ENCODE assay signal across 28 cellular contexts in genomic region chr4:57156242-57156990, GRCh38. TPM values are rescaled to one million over a fixed set of nuclear protein-coding genes. Genes with fewer than 3 reads are reported as not detected.
A peak's percentile ranks its signal among the peaks of the same experiment; 100 is the strongest.
DNase-seq lines count a peak whose midpoint lies in the region; ATAC-seq and TF ChIP-seq lines count a peak whose summit lies in the region.
"Had no signal": no experiment of that assay in that cellular context is flagged by ENCODE, and none has a peak within 500 bp of the region (broad histone marks: within the 10 kb centered on the region; RNA-seq: fewer than 3 reads in every experiment).

No MANE protein-coding gene starts in this region.

- H3K27ac ChIP-seq in foreskin keratinocyte, result no peak overlapping the region
- no peak overlapping the region for H3K27ac ChIP-seq in upper lobe of left lung
- no peak overlapping the region for H3K27ac ChIP-seq in ovary
- H3K27ac ChIP-seq: BLaER1, brain microvascular endothelial cell, KMS-11, left ventricle myocardium inferior, transverse colon had no signal

- 78 to 79% methylated on average over 7 of the region's 7 CpGs for WGBS in upper lobe of left lung, 2 donors
- 73 to 85% (median 79%) methylated on average over 7 of the region's 7 CpGs for WGBS in ovary, 3 donors

- TF ChIP-seq CTCF in foreskin keratinocyte (conservative IDR thresholded peaks at IDR 0.05) (no peak), upper lobe of left lung (IDR thresholded peaks at IDR 0.05) (no peak), ovary (IDR thresholded peaks at IDR 0.05) (no peak)

- TF ChIP-seq EP300 in upper lobe of left lung (IDR thresholded peaks at IDR 0.05) (no peak), ovary (IDR thresholded peaks at IDR 0.05) (no peak)

- no peaks in the 10 kb centered on the region for H3K36me3 Mint-ChIP-seq in natural killer cell treated with Interleukin-12 subunit alpha and Interleukin-12 subunit beta and Interleukin-15 and Interleukin-18, amount 100 ng/mL, for 72 hours
- H3K36me3 Mint-ChIP-seq: activated naive CD4-positive, alpha-beta T cell treated with anti-CD3 and anti-CD28 coated beads, Interleukin-2, amount 10 ng/mL, durations not matched to agents 7 days and 5 days; naive B cell had no signal

- intact Hi-C loops in ovary (cut with DNase I), result no loop called here

- peak overlapping the region; percentile 50 for H3K4me3 Mint-ChIP-seq in natural killer cell treated with Interleukin-12 subunit alpha and Interleukin-12 subunit beta and Interleukin-15 and Interleukin-18, amount 100 ng/mL, for 72 hours
- H3K4me3 Mint-ChIP-seq: activated naive CD4-positive, alpha-beta T cell treated with anti-CD3 and anti-CD28 coated beads, Interleukin-2, amount 10 ng/mL, durations not matched to agents 7 days and 5 days; activated T-helper 1 cell treated with anti-CD3 and anti-CD28 coated beads, Interleukin-12 subunit alpha, Interleukin-12 subunit beta, Interleukin-2, Interleukin-4 antibody, amounts not matched to agents 30 ng/mL and 10 ng/mL and 1 ng/mL, durations not matched to agents 14 hours and 24 hours and 36 hours; mesothelial cell of epicardium; naive B cell had no signal

- ATAC-seq in foreskin keratinocyte (peak; percentile 97), GM21367 (IDR thresholded peaks at IDR 0.05; ENCODE audit: unreplicated experiment) (no peak), upper lobe of left lung (ENCODE audit: low FRiP score in 2 of 2) (no peak), HG02610 (IDR thresholded peaks at IDR 0.05; ENCODE audit: unreplicated experiment) (no peak)
- ATAC-seq in natural killer cell treated with Interleukin-12 subunit alpha and Interleukin-12 subunit beta and Interleukin-15 and Interleukin-18, amount 100 ng/mL, for 72 hours, result peak in 1 of 2 donors; percentile 57
- ATAC-seq: HCT116, Panc1 had no signal

- H3K9me3 ChIP-seq in upper lobe of left lung (no peaks in the 10 kb centered on the region), ovary (no peaks in the 10 kb centered on the region)
- H3K9me3 ChIP-seq: BLaER1, left ventricle myocardium inferior, transverse colon had no signal

- no peaks in the 10 kb centered on the region for H3K9me3 Mint-ChIP-seq in natural killer cell treated with Interleukin-12 subunit alpha and Interleukin-12 subunit beta and Interleukin-15 and Interleukin-18, amount 100 ng/mL, for 72 hours
- H3K9me3 Mint-ChIP-seq: activated naive CD4-positive, alpha-beta T cell treated with anti-CD3 and anti-CD28 coated beads, Interleukin-2, amount 10 ng/mL, durations not matched to agents 7 days and 5 days; activated T-helper 1 cell treated with anti-CD3 and anti-CD28 coated beads, Interleukin-12 subunit alpha, Interleukin-12 subunit beta, Interleukin-2, Interleukin-4 antibody, amounts not matched to agents 30 ng/mL and 10 ng/mL and 1 ng/mL, durations not matched to agents 14 hours and 24 hours and 36 hours; naive B cell had no signal

- TF ChIP-seq POLR2A in upper lobe of left lung (IDR thresholded peaks at IDR 0.05) (no peak), ovary (IDR thresholded peaks at IDR 0.05) (no peak)

- no peak overlapping the region for H3K4me3 ChIP-seq in upper lobe of left lung
- H3K4me3 ChIP-seq in ovary, result no peak overlapping the region
- H3K4me3 ChIP-seq: BLaER1, left ventricle myocardium inferior, smooth muscle cell, transverse colon had no signal

- peaks cover 34 to 58% of the 10 kb centered on the region in 2 donors for H3K4me1 Mint-ChIP-seq in natural killer cell treated with Interleukin-12 subunit alpha and Interleukin-12 subunit beta and Interleukin-15 and Interleukin-18, amount 100 ng/mL, for 72 hours (ENCODE audit: low read depth in 2 of 2)
- H3K4me1 Mint-ChIP-seq: activated naive CD4-positive, alpha-beta T cell treated with anti-CD3 and anti-CD28 coated beads, Interleukin-2, amount 10 ng/mL, durations not matched to agents 7 days and 5 days; naive B cell had no signal

- no peaks in the 10 kb centered on the region for H3K27me3 Mint-ChIP-seq in natural killer cell treated with Interleukin-12 subunit alpha and Interleukin-12 subunit beta and Interleukin-15 and Interleukin-18, amount 100 ng/mL, for 72 hours

- H3K36me3 ChIP-seq in upper lobe of left lung (no peaks in the 10 kb centered on the region), ovary (no peaks in the 10 kb centered on the region)
- H3K36me3 ChIP-seq: BLaER1, brain microvascular endothelial cell, left ventricle myocardium inferior, transverse colon had no signal

- H3K4me1 ChIP-seq in foreskin keratinocyte (peaks cover 7% of the 10 kb centered on the region), upper lobe of left lung (no peaks in the 10 kb centered on the region), ovary (ENCODE audit: insufficient read depth) (no peaks in the 10 kb centered on the region)
- H3K4me1 ChIP-seq: left ventricle myocardium inferior, transverse colon had no signal

- H3K27ac Mint-ChIP-seq in natural killer cell treated with Interleukin-12 subunit alpha and Interleukin-12 subunit beta and Interleukin-15 and Interleukin-18, amount 100 ng/mL, for 72 hours, result peak overlapping the region in 1 of 2 donors; percentile 13
- H3K27ac Mint-ChIP-seq: activated naive CD4-positive, alpha-beta T cell treated with anti-CD3 and anti-CD28 coated beads, Interleukin-2, amount 10 ng/mL, durations not matched to agents 7 days and 5 days; activated T-helper 1 cell treated with anti-CD3 and anti-CD28 coated beads, Interleukin-12 subunit alpha, Interleukin-12 subunit beta, Interleukin-2, Interleukin-4 antibody, amounts not matched to agents 30 ng/mL and 10 ng/mL and 1 ng/mL, durations not matched to agents 14 hours and 24 hours and 36 hours; mesothelial cell of epicardium had no signal

- H3K27me3 ChIP-seq in foreskin keratinocyte (no peaks in the 10 kb centered on the region), upper lobe of left lung (no peaks in the 10 kb centered on the region), ovary (no peaks in the 10 kb centered on the region)
- H3K27me3 ChIP-seq: BLaER1, brain microvascular endothelial cell, transverse colon had no signal

- DNase-seq in ELF-1 (ENCODE audit: low read depth, low spot score) (peak; percentile 60), NCI-H226 (peak; percentile 38), foreskin keratinocyte (peak in 1 of 2 donors; percentile 61), upper lobe of left lung (no peak), ovary (no peak)
- no peak for DNase-seq in natural killer cell treated with Interleukin-12 subunit alpha and Interleukin-12 subunit beta and Interleukin-15 and Interleukin-18, amount 100 ng/mL, for 72 hours (ENCODE audit: low spot score)
- DNase-seq: activated CD4-positive, CD25-positive, alpha-beta regulatory T cell; activated naive CD4-positive, alpha-beta T cell treated with anti-CD3 and anti-CD28 coated beads, Interleukin-2, amount 10 ng/mL, durations not matched to agents 7 days and 5 days; amniotic stem cell; brain microvascular endothelial cell; effector memory CD4-positive, alpha-beta T cell; erythroblast; foreskin fibroblast; left ventricle myocardium inferior; naive B cell; NCI-H1694; NCI-H526; stimulated activated CD4-positive, alpha-beta T cell treated with anti-CD3 and anti-CD28 coated beads, Interleukin-2, amount 100 ng/mL, for 24 hours; transverse colon had no signal

RNA-seq across cellular contexts. Expression of gene IGFBP7, which starts 46.2 kb away (rescaled TPM):
- total RNA-seq in foreskin keratinocyte, result 201 and 228 TPM in 2 replicates
- polyA plus RNA-seq in foreskin keratinocyte, result 239 and 292 TPM in 2 replicates
- total RNA-seq in natural killer cell treated with Interleukin-12 subunit alpha and Interleukin-12 subunit beta and Interleukin-15 and Interleukin-18, amount 100 ng/mL, for 72 hours, result 10 to 100 TPM; 11.7 to 82.1 TPM
- 100 to 1,000 TPM; 105 to 705 (median 359) TPM for total RNA-seq in upper lobe of left lung
- 100 to 1,000 TPM in 6 of 7 donors, 10 to 100 TPM in 1; 96.8 to 955 (median 353) TPM for total RNA-seq in ovary
- 1,000 to 10,000 TPM in 1 of 2 donors, 100 to 1,000 TPM in 1; 686 to 4,468 TPM for polyA plus RNA-seq in ovary
- total RNA-seq: activated T-helper 1 cell treated with anti-CD3 and anti-CD28 coated beads, Interleukin-12 subunit alpha, Interleukin-12 subunit beta, Interleukin-2, Interleukin-4 antibody, amounts not matched to agents 30 ng/mL and 10 ng/mL and 1 ng/mL, durations not matched to agents 14 hours and 24 hours and 36 hours had no signal

Comparison
In these comparisons a context has a peak if more than half of its experiments do, and no peak if none do; other contexts are left out.
1. DNase-seq: peak in ELF-1 (single experiment) and NCI-H226 (single experiment); none in natural killer cell treated with Interleukin-12 subunit alpha and Interleukin-12 subunit beta and Interleukin-15 and Interleukin-18, amount 100 ng/mL, for 72 hours (single experiment), upper lobe of left lung (0 of 2) and ovary (0 of 5).